ENCODE assay signal across 17 cellular contexts in genomic region chr3:24591661-24592555, GRCh38.
DNase-seq lines count a peak whose midpoint lies in the region; ATAC-seq, FAIRE-seq and TF ChIP-seq lines count a peak whose summit lies in the region.
"Had no signal": no experiment of that assay in that cellular context is flagged by ENCODE, and none has a peak within 500 bp of the region (broad histone marks: within the 10 kb centered on the region; RNA-seq: fewer than 3 reads in every experiment).

No MANE protein-coding gene starts in this region.

- TF ChIP-seq CTCF in BJ (IDR thresholded peaks at IDR 0.05; ENCODE audit: insufficient read depth, low read depth, low read length) (no peak), astrocyte (IDR thresholded peaks at IDR 0.05; ENCODE audit: insufficient read depth, low read depth, low read length) (no peak)

- no peaks in the 10 kb centered on the region for H3K27me3 ChIP-seq in BJ (ENCODE audit: control insufficient read depth, insufficient read depth, low read length)
- H3K27me3 ChIP-seq in astrocyte (ENCODE audit: insufficient read depth, low read length): peaks cover 4% of the 10 kb centered on the region
- H3K27me3 ChIP-seq: BE2C, esophagus squamous epithelium had no signal

- no peak overlapping the region for H2AFZ ChIP-seq in astrocyte (ENCODE audit: low read depth, low read length)
- H2AFZ ChIP-seq: parathyroid adenoma had no signal

- H3K27ac Mint-ChIP-seq in astrocyte (ENCODE audit: unreplicated experiment): peak overlapping the region; percentile 84
- H3K27ac Mint-ChIP-seq: activated naive CD8-positive, alpha-beta T cell had no signal

- H3K4me2 ChIP-seq in astrocyte (ENCODE audit: low read length): no peak overlapping the region

- no peak overlapping the region for H3K4me3 ChIP-seq in BJ (ENCODE audit: low read depth, low read length)
- H3K4me3 ChIP-seq in astrocyte (ENCODE audit: insufficient read depth, low read depth, low read length): no peak overlapping the region
- H3K4me3 ChIP-seq: esophagus squamous epithelium, SK-N-MC had no signal

- no peaks in the 10 kb centered on the region for H3K79me2 ChIP-seq in astrocyte (ENCODE audit: insufficient read depth, low read length)
- H3K79me2 ChIP-seq: parathyroid adenoma had no signal

- POLR2A ChIA-PET in BJ (lab: Charles Lee): no interaction called here

- peak; percentile 18 for DNase-seq in BJ (ENCODE audit: low read depth)
- no peak for DNase-seq in HTR-8/SVneo (ENCODE audit: insufficient read length, low spot score)
- DNase-seq in astrocyte (ENCODE audit: low read depth): peak; percentile 30
- no peak for DNase-seq in left colon
- no peak for DNase-seq in NCI-H446 treated with DMSO at 0.1 percent for 48 hours (lab: John Stamatoyannopoulos, UW)
- DNase-seq in NCI-H1694 treated with DMSO at 0.1 percent for 48 hours (lab: John Stamatoyannopoulos, UW): no peak
- DNase-seq: BE2C; esophagus squamous epithelium; NCI-H1417 treated with DMSO at 0.1 percent for 48 hours; stimulated activated CD8-positive, alpha-beta memory T cell treated with anti-CD3 and anti-CD28 coated beads, Interleukin-4, amount 100 ng/mL, for 48 hours; WERI-Rb-1 had no signal

- no peak overlapping the region for H3K27ac ChIP-seq in astrocyte (ENCODE audit: low read depth, low read length)
- H3K27ac ChIP-seq: parathyroid adenoma, SK-N-MC, WERI-Rb-1 had no signal

- peaks cover 9% of the 10 kb centered on the region for H3K4me1 Mint-ChIP-seq in astrocyte (ENCODE audit: low read depth, unreplicated experiment)

- no peaks in the 10 kb centered on the region for H3K4me1 ChIP-seq in astrocyte (ENCODE audit: insufficient read depth, low read length)
- H3K4me1 ChIP-seq: BE2C, parathyroid adenoma had no signal

- intact Hi-C loops in left colon (cut with DNase I, micrococcal nuclease): no loop called here

- no peak overlapping the region for H3K9ac ChIP-seq in astrocyte (ENCODE audit: low read length)
- H3K9ac ChIP-seq: parathyroid adenoma had no signal

- H3K9me3 ChIP-seq in astrocyte (ENCODE audit: insufficient read depth, low read depth, low read length): no peaks in the 10 kb centered on the region
- H3K9me3 ChIP-seq: BE2C, esophagus squamous epithelium had no signal

- ATAC-seq in left colon: peak; percentile 65
- no peak for ATAC-seq in GM19328 (IDR thresholded peaks at IDR 0.05; ENCODE audit: unreplicated experiment)
- no peak for ATAC-seq in HG03354 (IDR thresholded peaks at IDR 0.05; ENCODE audit: poor library complexity, severe bottlenecking, unreplicated experiment)

- FAIRE-seq in HTR-8/SVneo (lab: Jason Lieb, UNC) (peak; percentile 38), astrocyte (lab: Jason Lieb, UNC) (no peak)
- FAIRE-seq: G401.6 had no signal

- H3K36me3 Mint-ChIP-seq in astrocyte (ENCODE audit: low read depth, unreplicated experiment): no peaks in the 10 kb centered on the region
- H3K36me3 Mint-ChIP-seq: activated naive CD8-positive, alpha-beta T cell had no signal

- H3K36me3 ChIP-seq in BJ (ENCODE audit: control insufficient read depth, insufficient read depth, low read length) (no peaks in the 10 kb centered on the region), astrocyte (ENCODE audit: insufficient read depth, low read length) (no peaks in the 10 kb centered on the region)
- H3K36me3 ChIP-seq: BE2C, esophagus squamous epithelium, WERI-Rb-1 had no signal

- no peaks in the 10 kb centered on the region for H4K20me1 ChIP-seq in astrocyte (ENCODE audit: insufficient read depth, low read length)

- CTCF ChIA-PET in BJ (lab: Yijun Ruan, JAX): interaction anchor here (1.8 kb wide), 1 partner anchor 328 kb away, joined by 6 read pairs; no protein-coding TSS in a partner anchor

- no peak overlapping the region for H3K4me3 Mint-ChIP-seq in astrocyte (ENCODE audit: unreplicated experiment)
- H3K4me3 Mint-ChIP-seq: activated naive CD8-positive, alpha-beta T cell had no signal

- no peaks in the 10 kb centered on the region for H3K9me3 Mint-ChIP-seq in astrocyte (ENCODE audit: unreplicated experiment)

- H3K27me3 Mint-ChIP-seq in astrocyte (ENCODE audit: low read depth, unreplicated experiment): no peaks in the 10 kb centered on the region
- H3K27me3 Mint-ChIP-seq: activated naive CD8-positive, alpha-beta T cell had no signal

Comparison
In these comparisons a context has a peak if more than half of its experiments do, and no peak if none do; other contexts are left out.
1. DNase-seq: peak in BJ (single experiment) and astrocyte (single experiment); none in HTR-8/SVneo (single experiment), left colon (0 of 2), NCI-H446 treated with DMSO at 0.1 percent for 48 hours (single experiment) and NCI-H1694 treated with DMSO at 0.1 percent for 48 hours (single experiment).